In the genomic region with DNA sequence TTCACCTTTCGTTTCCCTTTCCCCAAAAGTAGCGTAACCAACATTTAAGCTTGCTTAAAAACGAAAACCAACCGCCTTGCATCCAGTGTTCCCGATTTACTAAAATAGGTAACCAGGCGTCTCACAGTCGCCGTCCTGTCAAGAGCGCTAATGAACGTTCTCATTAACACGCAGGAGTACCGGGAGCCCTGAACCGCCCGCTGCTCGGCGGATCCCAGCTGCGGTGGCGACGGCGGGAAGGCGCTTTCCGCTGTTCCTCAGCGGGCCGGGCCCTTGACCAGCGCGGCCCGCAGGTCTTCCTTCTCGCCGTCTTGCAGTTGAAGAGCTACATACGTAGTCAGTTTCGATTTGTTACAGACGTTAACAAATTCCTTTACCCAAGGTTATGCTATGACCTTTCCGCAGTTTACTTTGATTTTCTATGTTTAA, we compare ENCODE assay signal across 8 cellular contexts. TPM values are rescaled to one million over a fixed set of nuclear protein-coding genes. Genes with fewer than 3 reads are reported as not detected.
DNase-seq lines count a peak whose midpoint lies in the region; ATAC-seq and TF ChIP-seq lines count a peak whose summit lies in the region.

No MANE protein-coding gene starts in this region.

- no peaks in the 10 kb centered on the region for H3K36me3 Mint-ChIP-seq in mesothelial cell of epicardium

- H3K27me3 Mint-ChIP-seq in mesothelial cell of epicardium (ENCODE audit: low read depth) = peaks cover 90% of the 10 kb centered on the region

- no peak overlapping the region for H3K27ac ChIP-seq in AG04450 (ENCODE audit: low read depth, low read length)
- H3K27ac ChIP-seq in HL-60 (replicated peaks) = peak overlapping the region; percentile 78
- H3K27ac ChIP-seq in breast epithelium = no peak overlapping the region

- intact Hi-C loops in breast epithelium (cut with DNase I; ENCODE audit: low total_unique reads) = no loop called here

- CTCF ChIA-PET in AG04450 (lab: Charles Lee) (interaction anchor here (1.0 kb wide), 1 partner anchor 55 kb away, joined by 3 read pairs; no protein-coding TSS in a partner anchor), HEK293T (lab: Yijun Ruan, JAX) (no interaction called here)

- no peaks in the 10 kb centered on the region; the same call in 1 of the 2 replicates for H3K9me3 ChIP-seq in AG04450 (ENCODE audit: control insufficient read depth, insufficient read depth, low read length)
- peaks cover 0 to 7% of the 10 kb centered on the region in 2 donors for H3K9me3 ChIP-seq in breast epithelium

- no peak for TF ChIP-seq POLR2A in breast epithelium (IDR thresholded peaks at IDR 0.05)

- POLR2A ChIA-PET in AG04450 (lab: Yijun Ruan, JAX) (no interaction called here), HEK293T (lab: Yijun Ruan, JAX) (no interaction called here)

- H3K4me1 ChIP-seq in breast epithelium = peaks cover 0 to 14% of the 10 kb centered on the region in 2 donors

- H3K4me3 ChIP-seq in AG04450 (ENCODE audit: low read depth, low read length) = peak overlapping the region; percentile 34
- peak overlapping the region; percentile 64 for H3K4me3 ChIP-seq in HL-60 (replicated peaks; ENCODE audit: insufficient read depth, low read length)
- peak overlapping the region; percentile 36 to 63 (median 47) for H3K4me3 ChIP-seq in breast epithelium

- H3K27me3 ChIP-seq in AG04450 (ENCODE audit: control insufficient read depth, insufficient read depth, low read length) = peaks cover 84% of the 10 kb centered on the region
- H3K27me3 ChIP-seq in HL-60 (ENCODE audit: insufficient read depth, poor library complexity, severe bottlenecking) = no peaks in the 10 kb centered on the region
- peaks cover 12 to 77% of the 10 kb centered on the region in 2 donors for H3K27me3 ChIP-seq in breast epithelium

- no peak overlapping the region for H3K27ac Mint-ChIP-seq in mesothelial cell of epicardium

- no peaks in the 10 kb centered on the region for H3K9me3 Mint-ChIP-seq in mesothelial cell of epicardium

- peak overlapping the region; percentile 54 for H3K4me3 Mint-ChIP-seq in mesothelial cell of epicardium

- in situ Hi-C loops in GM13977 (cut with MboI; ENCODE audit: low pct_unique_long_range_greater_than_20kb, low sequenced_read_pairs, unreplicated experiment) = no loop called here

- peaks cover 34% of the 10 kb centered on the region for H3K4me1 Mint-ChIP-seq in mesothelial cell of epicardium

- DNase-seq in AG04450 (ENCODE audit: low read depth, low spot score) (no peak), HL-60 (ENCODE audit: low read depth in 1 of 2, low spot score in 1 of 2) (peak in 1 of 2 experiments; percentile 24), breast epithelium (ENCODE audit: low spot score in 2 of 2) (no peak), mesothelial cell of epicardium (ENCODE audit: low spot score in 2 of 2, unreplicated experiment in 2 of 2) (no peak), GM13977 (ENCODE audit: low spot score) (no peak), HEK293T (ENCODE audit: extremely low spot score) (no peak)

- ATAC-seq in GM21360 (IDR thresholded peaks at IDR 0.05; ENCODE audit: unreplicated experiment) (no peak), HG02642 (IDR thresholded peaks at IDR 0.05; ENCODE audit: poor library complexity, unreplicated experiment) (no peak)

- no peaks in the 10 kb centered on the region for H3K36me3 ChIP-seq in breast epithelium

- TF ChIP-seq CTCF in AG04450 (IDR thresholded peaks at IDR 0.05; ENCODE audit: low read depth, low read length) (no peak), HL-60 (IDR thresholded peaks at IDR 0.05; ENCODE audit: insufficient read depth, low read length) (no peak), breast epithelium (IDR thresholded peaks at IDR 0.05) (no peak), mesothelial cell of epicardium (IDR thresholded peaks at IDR 0.05; ENCODE audit: unreplicated experiment) (no peak), GM13977 (IDR thresholded peaks at IDR 0.05; ENCODE audit: extremely low read depth, insufficient read depth, missing control alignments) (no peak)

TF ChIP-seq in HEK293T, 16 proteins besides CTCF, POLR2A, EP300 and RAD21:
- TF ChIP-seq FOXA1 (IDR thresholded peaks at IDR 0.05) (no peak), FOXM1 (IDR thresholded peaks at IDR 0.05; ENCODE audit: borderline replicate concordance) (no peak), NFRKB (IDR thresholded peaks at IDR 0.05) (no peak), ARNT (IDR thresholded peaks at IDR 0.05) (no peak), ZNF384 (IDR thresholded peaks at IDR 0.05) (no peak), LEF1 (IDR thresholded peaks at IDR 0.05; ENCODE audit: borderline replicate concordance) (no peak), L3MBTL2 (conservative IDR thresholded peaks at IDR 0.05) (no peak)

RNA-seq across cellular contexts. Expression of gene OLIG1, which starts 2.0 kb away (rescaled TPM):
- not detected in 2 replicates for polyA plus RNA-seq in AG04450 (2011; rRNA removed)
- not detected in 2 replicates for polyA minus RNA-seq in AG04450 (2011; rRNA and poly(A)+ RNA removed)
- total RNA-seq in breast epithelium (not detected), mesothelial cell of epicardium (not detected in 3 replicates)

RNA-seq across cellular contexts. Expression of gene OLIG2, which starts 46.2 kb away (rescaled TPM):
- not detected in 2 replicates for polyA plus RNA-seq in AG04450 (2011; rRNA removed)
- not detected in 2 replicates for polyA minus RNA-seq in AG04450 (2011; rRNA and poly(A)+ RNA removed)
- total RNA-seq in breast epithelium (not detected), mesothelial cell of epicardium (0.20 to 0.38 TPM (median 0.35 TPM) in 3 replicates)
